In the genomic region with DNA sequence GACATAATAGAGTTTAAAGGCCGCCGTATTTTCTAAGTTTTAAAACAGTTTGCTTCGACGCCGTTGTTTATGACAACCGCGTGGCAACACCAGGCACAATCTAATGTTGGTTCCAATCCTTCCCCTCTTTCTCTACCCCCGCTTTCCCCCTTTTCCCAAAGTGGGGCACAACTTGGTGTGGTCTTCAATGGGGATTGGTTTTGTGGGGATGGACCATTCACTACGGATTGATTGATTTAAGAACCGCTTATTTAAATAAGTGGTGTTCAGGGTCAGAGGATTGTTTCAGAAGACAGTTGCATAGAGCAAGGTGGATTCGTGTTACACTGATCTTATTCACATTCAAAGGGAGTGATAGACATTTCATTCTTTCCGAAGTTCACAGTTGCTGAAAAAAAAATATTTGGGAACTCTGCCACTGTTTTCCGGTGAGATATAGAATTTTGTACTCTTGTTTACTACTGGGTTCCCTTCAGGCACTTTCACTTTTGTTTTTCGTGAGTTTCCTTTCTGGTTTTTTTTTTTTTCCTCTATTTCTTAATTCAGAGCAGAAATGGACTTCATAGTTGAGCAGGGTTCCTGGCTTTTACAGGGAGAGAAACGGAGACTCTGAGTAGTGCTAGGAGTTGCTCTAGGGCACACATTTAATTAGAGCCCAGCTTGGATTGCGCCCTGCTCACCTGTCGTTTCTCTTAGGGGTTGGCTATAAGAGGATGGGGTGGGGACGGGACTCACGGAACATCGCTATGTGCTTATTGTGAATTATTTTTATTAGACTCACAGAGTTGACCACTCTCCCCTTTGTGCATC, we compare ENCODE assay signal across 8 cellular contexts.
DNase-seq lines count a peak whose midpoint lies in the region; ATAC-seq and TF ChIP-seq lines count a peak whose summit lies in the region.

No MANE protein-coding gene starts in this region.

- H3K27ac ChIP-seq in OCI-LY3 (ENCODE audit: low read length) (no peak overlapping the region), brain microvascular endothelial cell (peak overlapping the region; percentile 73), layer of hippocampus (ENCODE audit: low read depth, low read length) (peak overlapping the region; percentile 99)

- no peaks in the 10 kb centered on the region for H3K9me3 Mint-ChIP-seq in stimulated activated naive CD8-positive, alpha-beta T cell treated with anti-CD3 and anti-CD28 coated beads, Interleukin-15, amount 100 ng/mL, for 72 hours

- H3K27ac Mint-ChIP-seq in stimulated activated naive CD8-positive, alpha-beta T cell treated with anti-CD3 and anti-CD28 coated beads, Interleukin-15, amount 100 ng/mL, for 72 hours, result peak overlapping the region; percentile 100

- H3K4me3 ChIP-seq in OCI-LY3 (ENCODE audit: low read length) (peak overlapping the region; percentile 89), brain microvascular endothelial cell (ENCODE audit: low read depth, low read length) (peak overlapping the region; percentile 79)

- TF ChIP-seq CTCF in OCI-LY3 (IDR thresholded peaks at IDR 0.05; ENCODE audit: low read depth, low read length) (no peak), brain microvascular endothelial cell (IDR thresholded peaks at IDR 0.05; ENCODE audit: low read depth, low read length, missing control alignments) (no peak)

- ATAC-seq in GM21825 (IDR thresholded peaks at IDR 0.05; ENCODE audit: unreplicated experiment) (peak; percentile 6), GM21576 (IDR thresholded peaks at IDR 0.05; ENCODE audit: unreplicated experiment) (no peak)
- no peak for ATAC-seq in stimulated activated naive CD8-positive, alpha-beta T cell treated with anti-CD3 and anti-CD28 coated beads, Interleukin-15, amount 100 ng/mL, for 72 hours

- peak; percentile 9 for DNase-seq in DMS 273 treated with DMSO at 0.1 percent for 48 hours (lab: John Stamatoyannopoulos, UW)
- no peak for DNase-seq in brain microvascular endothelial cell
- DNase-seq in stimulated activated naive CD8-positive, alpha-beta T cell treated with anti-CD3 and anti-CD28 coated beads, Interleukin-15, amount 100 ng/mL, for 72 hours, result no peak
- DNase-seq in NK-92 (lab: John Stamatoyannopoulos, UW; ENCODE audit: unreplicated experiment), result no peak

- in situ Hi-C loops in brain microvascular endothelial cell (cut with HindIII; ENCODE audit: low pct_ligation_motif_present, low sequenced_read_pairs), result no loop called here

- H3K36me3 ChIP-seq in OCI-LY3 (replicated peaks; ENCODE audit: low read depth, low read length), result no peaks in the 10 kb centered on the region
- no peaks in the 10 kb centered on the region for H3K36me3 ChIP-seq in brain microvascular endothelial cell (replicated peaks)

- no peaks in the 10 kb centered on the region for H4K20me1 ChIP-seq in OCI-LY3 (ENCODE audit: insufficient read depth, low read length)

- H3K4me3 Mint-ChIP-seq in stimulated activated naive CD8-positive, alpha-beta T cell treated with anti-CD3 and anti-CD28 coated beads, Interleukin-15, amount 100 ng/mL, for 72 hours, result peak overlapping the region; percentile 96 to 99

- peaks cover 55% of the 10 kb centered on the region for H3K4me1 Mint-ChIP-seq in stimulated activated naive CD8-positive, alpha-beta T cell treated with anti-CD3 and anti-CD28 coated beads, Interleukin-15, amount 100 ng/mL, for 72 hours

- H3K27me3 Mint-ChIP-seq in stimulated activated naive CD8-positive, alpha-beta T cell treated with anti-CD3 and anti-CD28 coated beads, Interleukin-15, amount 100 ng/mL, for 72 hours, result no peaks in the 10 kb centered on the region

- no peaks in the 10 kb centered on the region for H3K9me3 ChIP-seq in OCI-LY3 (ENCODE audit: insufficient read depth, low read length)

- H3K27me3 ChIP-seq in OCI-LY3 (ENCODE audit: low read depth, low read length) (peaks cover 23% of the 10 kb centered on the region), brain microvascular endothelial cell (replicated peaks) (no peaks in the 10 kb centered on the region), layer of hippocampus (ENCODE audit: control insufficient read depth, insufficient read depth, low read length) (no peaks in the 10 kb centered on the region)

- peak overlapping the region; percentile 72 for H3K9ac ChIP-seq in OCI-LY3 (ENCODE audit: low read length)

- H2AFZ ChIP-seq in OCI-LY3 (ENCODE audit: low read depth, low read length), result peak overlapping the region; percentile 96

- peak overlapping the region; percentile 83 for H3K4me2 ChIP-seq in OCI-LY3 (ENCODE audit: low read length)

- H3K4me1 ChIP-seq in OCI-LY3 (ENCODE audit: low read length), result peaks cover 8% of the 10 kb centered on the region

- no peaks in the 10 kb centered on the region for H3K79me2 ChIP-seq in OCI-LY3 (ENCODE audit: low read length)
